Comparison of ENCODE assay signal across 1 cellular context in the genomic region with DNA sequence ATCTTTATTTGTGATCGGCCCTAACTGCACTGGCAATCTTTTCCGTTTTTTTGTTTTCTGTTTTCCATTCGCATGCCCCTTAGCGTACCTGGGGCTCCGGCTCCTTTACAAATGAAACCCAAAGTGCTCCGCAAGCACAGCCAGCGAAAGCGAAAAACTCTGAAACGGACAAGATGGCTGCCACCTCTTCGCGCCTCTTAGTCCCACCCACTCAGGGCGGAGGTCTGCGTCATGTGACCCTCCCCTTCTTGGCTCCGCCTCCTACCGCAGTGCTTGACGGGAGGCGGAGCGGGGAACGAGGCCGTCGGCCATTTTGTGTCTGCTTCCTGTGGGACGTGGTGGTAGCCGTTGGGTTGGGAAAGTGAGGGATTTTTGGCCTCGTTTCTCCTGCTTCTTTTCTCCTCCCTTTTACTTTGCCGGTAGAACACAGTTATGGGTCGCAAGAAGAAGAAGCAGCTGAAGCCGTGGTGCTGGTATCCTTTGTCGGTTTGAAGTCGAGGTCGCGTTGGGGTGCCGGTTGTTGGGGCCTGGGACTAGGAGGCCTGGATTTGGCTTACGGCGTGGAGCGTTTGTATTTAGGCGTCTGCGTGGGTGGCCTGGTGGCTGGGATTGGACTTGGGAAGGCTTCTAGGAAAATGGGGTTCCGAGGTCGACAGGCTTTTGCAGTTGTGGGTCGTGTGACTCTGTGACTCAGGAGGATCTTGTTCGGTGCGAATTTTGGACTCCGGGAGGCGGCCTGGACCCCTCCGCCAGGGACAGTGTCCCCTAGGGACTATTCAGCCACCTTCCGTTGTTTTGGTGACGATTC.
TF ChIP-seq lines count a peak whose summit lies in the region.

ZNF207 (plus strand) TSS at position 304 of the 808 bp plus-strand sequence; CDS start at position 433, 129 bp downstream.

TF ChIP-seq in K562, 482 proteins besides CTCF, POLR2A, EP300 and RAD21 (continued from another document and continues in another):
- TF ChIP-seq TFE3 (CRISPR knock-in tag; IDR thresholded peaks at IDR 0.05) = peak; percentile 98
- no peak for TF ChIP-seq ID3 (CRISPR knock-in tag; IDR thresholded peaks at IDR 0.05)
- TF ChIP-seq ID3 (tag; IDR thresholded peaks at IDR 0.05) = no peak
- no peak for TF ChIP-seq ZNF444 (CRISPR knock-in tag; IDR thresholded peaks at IDR 0.05)
- TF ChIP-seq ZNF318 (IDR thresholded peaks at IDR 0.05; ENCODE audit: borderline replicate concordance in 1 of 2, low read depth in 1 of 2) = peak in 1 of 2 experiments; percentile 60; a peak in 1 of 4 replicates
- no peak for TF ChIP-seq ZBTB7A (IDR thresholded peaks at IDR 0.05; ENCODE audit: borderline replicate concordance, control insufficient read depth, low read depth, low read length)
- no peak for TF ChIP-seq DNMT1 (IDR thresholded peaks at IDR 0.05)
- TF ChIP-seq DIDO1 (tag; IDR thresholded peaks at IDR 0.05; ENCODE audit: low read depth) = no peak
- TF ChIP-seq, protein P1, sequence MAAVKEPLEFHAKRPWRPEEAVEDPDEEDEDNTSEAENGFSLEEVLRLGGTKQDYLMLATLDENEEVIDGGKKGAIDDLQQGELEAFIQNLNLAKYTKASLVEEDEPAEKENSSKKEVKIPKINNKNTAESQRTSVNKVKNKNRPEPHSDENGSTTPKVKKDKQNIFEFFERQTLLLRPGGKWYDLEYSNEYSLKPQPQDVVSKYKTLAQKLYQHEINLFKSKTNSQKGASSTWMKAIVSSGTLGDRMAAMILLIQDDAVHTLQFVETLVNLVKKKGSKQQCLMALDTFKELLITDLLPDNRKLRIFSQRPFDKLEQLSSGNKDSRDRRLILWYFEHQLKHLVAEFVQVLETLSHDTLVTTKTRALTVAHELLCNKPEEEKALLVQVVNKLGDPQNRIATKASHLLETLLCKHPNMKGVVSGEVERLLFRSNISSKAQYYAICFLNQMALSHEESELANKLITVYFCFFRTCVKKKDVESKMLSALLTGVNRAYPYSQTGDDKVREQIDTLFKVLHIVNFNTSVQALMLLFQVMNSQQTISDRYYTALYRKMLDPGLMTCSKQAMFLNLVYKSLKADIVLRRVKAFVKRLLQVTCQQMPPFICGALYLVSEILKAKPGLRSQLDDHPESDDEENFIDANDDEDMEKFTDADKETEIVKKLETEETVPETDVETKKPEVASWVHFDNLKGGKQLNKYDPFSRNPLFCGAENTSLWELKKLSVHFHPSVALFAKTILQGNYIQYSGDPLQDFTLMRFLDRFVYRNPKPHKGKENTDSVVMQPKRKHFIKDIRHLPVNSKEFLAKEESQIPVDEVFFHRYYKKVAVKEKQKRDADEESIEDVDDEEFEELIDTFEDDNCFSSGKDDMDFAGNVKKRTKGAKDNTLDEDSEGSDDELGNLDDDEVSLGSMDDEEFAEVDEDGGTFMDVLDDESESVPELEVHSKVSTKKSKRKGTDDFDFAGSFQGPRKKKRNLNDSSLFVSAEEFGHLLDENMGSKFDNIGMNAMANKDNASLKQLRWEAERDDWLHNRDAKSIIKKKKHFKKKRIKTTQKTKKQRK (IDR thresholded peaks at IDR 0.05; ENCODE audit: borderline replicate concordance, low read depth, low read length) = no peak
- peak; percentile 80; the same call in 1 of the 2 replicates for TF ChIP-seq MTA3 (IDR thresholded peaks at IDR 0.05; ENCODE audit: borderline replicate concordance)
- peak; percentile 3 for TF ChIP-seq MEIS2 (IDR thresholded peaks at IDR 0.05; ENCODE audit: partially characterized antibody)
- TF ChIP-seq, protein P2, sequence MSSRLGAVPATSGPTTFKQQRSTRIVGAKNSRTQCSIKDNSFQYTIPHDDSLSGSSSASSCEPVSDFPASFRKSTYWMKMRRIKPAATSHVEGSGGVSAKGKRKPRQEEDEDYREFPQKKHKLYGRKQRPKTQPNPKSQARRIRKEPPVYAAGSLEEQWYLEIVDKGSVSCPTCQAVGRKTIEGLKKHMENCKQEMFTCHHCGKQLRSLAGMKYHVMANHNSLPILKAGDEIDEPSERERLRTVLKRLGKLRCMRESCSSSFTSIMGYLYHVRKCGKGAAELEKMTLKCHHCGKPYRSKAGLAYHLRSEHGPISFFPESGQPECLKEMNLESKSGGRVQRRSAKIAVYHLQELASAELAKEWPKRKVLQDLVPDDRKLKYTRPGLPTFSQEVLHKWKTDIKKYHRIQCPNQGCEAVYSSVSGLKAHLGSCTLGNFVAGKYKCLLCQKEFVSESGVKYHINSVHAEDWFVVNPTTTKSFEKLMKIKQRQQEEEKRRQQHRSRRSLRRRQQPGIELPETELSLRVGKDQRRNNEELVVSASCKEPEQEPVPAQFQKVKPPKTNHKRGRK (tag; IDR thresholded peaks at IDR 0.05) = no peak
- TF ChIP-seq SMARCC2 (IDR thresholded peaks at IDR 0.05; ENCODE audit: low read depth) = no peak
- TF ChIP-seq HMG20B (CRISPR knock-in tag; IDR thresholded peaks at IDR 0.05) = no peak
- TF ChIP-seq EWSR1 (IDR thresholded peaks at IDR 0.05; ENCODE audit: borderline replicate concordance, low read depth, partially characterized antibody) = no peak
- TF ChIP-seq RREB1 (CRISPR knock-in tag; IDR thresholded peaks at IDR 0.05) = no peak
- 0 out of 2 replicates have a peak, but pooled peaks have one; percentile 35 for TF ChIP-seq PHF21A (IDR thresholded peaks at IDR 0.05; ENCODE audit: borderline replicate concordance, low read depth)
- TF ChIP-seq KDM2B (CRISPR knock-in tag; IDR thresholded peaks at IDR 0.05) = no peak
- TF ChIP-seq STAT5A (IDR thresholded peaks at IDR 0.05; ENCODE audit: borderline replicate concordance, low read length) = no peak
- TF ChIP-seq TGIF2 (CRISPR knock-in tag; IDR thresholded peaks at IDR 0.05) = no peak
- TF ChIP-seq MAFK (IDR thresholded peaks at IDR 0.05; ENCODE audit: low read length) = no peak
- TF ChIP-seq CBFB (CRISPR knock-in tag; IDR thresholded peaks at IDR 0.05) = no peak
- TF ChIP-seq PPARD (CRISPR knock-in tag; IDR thresholded peaks at IDR 0.05) = no peak
- peak; percentile 55; the same call in 1 of the 2 replicates for TF ChIP-seq KLF1 (tag; IDR thresholded peaks at IDR 0.05)
- no peak for TF ChIP-seq TSC22D4 (tag; IDR thresholded peaks at IDR 0.05)
- no peak for TF ChIP-seq E2F6 (IDR thresholded peaks at IDR 0.05; ENCODE audit: borderline replicate concordance in 1 of 2, extremely low read depth in 1 of 2, insufficient read depth in 1 of 2, insufficient read length in 1 of 2, low read depth in 1 of 2, low read length in 1 of 2, poor library complexity in 1 of 2, severe bottlenecking in 1 of 2)
- TF ChIP-seq CBX2 (IDR thresholded peaks at IDR 0.05; ENCODE audit: insufficient read depth, low read length, poor library complexity, severe bottlenecking) = no peak
- no peak for TF ChIP-seq GTF2A2 (tag; IDR thresholded peaks at IDR 0.05)
- TF ChIP-seq NFXL1 (CRISPR knock-in tag; IDR thresholded peaks at IDR 0.05) = no peak
- TF ChIP-seq POLR2H (tag; IDR thresholded peaks at IDR 0.05; ENCODE audit: low read depth) = peak; percentile 97
